Comparison of ENCODE assay signal across 1 cellular context in genomic region chr17:73799781-73800627, GRCh38.
TF ChIP-seq lines count a peak whose summit lies in the region.

No MANE protein-coding gene starts in this region.

TF ChIP-seq in GM23338, 12 proteins besides CTCF, POLR2A, EP300 and RAD21 (continued from another document):
- TF ChIP-seq EZH2phosphoT487 (IDR thresholded peaks at IDR 0.05; ENCODE audit: unreplicated experiment) (no peak), NANOG (IDR thresholded peaks at IDR 0.05; ENCODE audit: borderline replicate concordance) (no peak), POLR2AphosphoS5 (IDR thresholded peaks at IDR 0.05; ENCODE audit: low read depth) (no peak), JUNB (IDR thresholded peaks at IDR 0.05; ENCODE audit: unreplicated experiment) (no peak), EZH2 (IDR thresholded peaks at IDR 0.05; ENCODE audit: low read depth, unreplicated experiment) (no peak), ZNF331 (CRISPR knock-in tag; IDR thresholded peaks at IDR 0.05; ENCODE audit: low read depth) (no peak), STAT1 (IDR thresholded peaks at IDR 0.05; ENCODE audit: unreplicated experiment) (no peak), ZNF114 (CRISPR knock-in tag; IDR thresholded peaks at IDR 0.05) (no peak)
- TF ChIP-seq, protein P1, sequence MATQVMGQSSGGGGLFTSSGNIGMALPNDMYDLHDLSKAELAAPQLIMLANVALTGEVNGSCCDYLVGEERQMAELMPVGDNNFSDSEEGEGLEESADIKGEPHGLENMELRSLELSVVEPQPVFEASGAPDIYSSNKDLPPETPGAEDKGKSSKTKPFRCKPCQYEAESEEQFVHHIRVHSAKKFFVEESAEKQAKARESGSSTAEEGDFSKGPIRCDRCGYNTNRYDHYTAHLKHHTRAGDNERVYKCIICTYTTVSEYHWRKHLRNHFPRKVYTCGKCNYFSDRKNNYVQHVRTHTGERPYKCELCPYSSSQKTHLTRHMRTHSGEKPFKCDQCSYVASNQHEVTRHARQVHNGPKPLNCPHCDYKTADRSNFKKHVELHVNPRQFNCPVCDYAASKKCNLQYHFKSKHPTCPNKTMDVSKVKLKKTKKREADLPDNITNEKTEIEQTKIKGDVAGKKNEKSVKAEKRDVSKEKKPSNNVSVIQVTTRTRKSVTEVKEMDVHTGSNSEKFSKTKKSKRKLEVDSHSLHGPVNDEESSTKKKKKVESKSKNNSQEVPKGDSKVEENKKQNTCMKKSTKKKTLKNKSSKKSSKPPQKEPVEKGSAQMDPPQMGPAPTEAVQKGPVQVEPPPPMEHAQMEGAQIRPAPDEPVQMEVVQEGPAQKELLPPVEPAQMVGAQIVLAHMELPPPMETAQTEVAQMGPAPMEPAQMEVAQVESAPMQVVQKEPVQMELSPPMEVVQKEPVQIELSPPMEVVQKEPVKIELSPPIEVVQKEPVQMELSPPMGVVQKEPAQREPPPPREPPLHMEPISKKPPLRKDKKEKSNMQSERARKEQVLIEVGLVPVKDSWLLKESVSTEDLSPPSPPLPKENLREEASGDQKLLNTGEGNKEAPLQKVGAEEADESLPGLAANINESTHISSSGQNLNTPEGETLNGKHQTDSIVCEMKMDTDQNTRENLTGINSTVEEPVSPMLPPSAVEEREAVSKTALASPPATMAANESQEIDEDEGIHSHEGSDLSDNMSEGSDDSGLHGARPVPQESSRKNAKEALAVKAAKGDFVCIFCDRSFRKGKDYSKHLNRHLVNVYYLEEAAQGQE (IDR thresholded peaks at IDR 0.05; ENCODE audit: unreplicated experiment): no peak
- TF ChIP-seq, protein P2, sequence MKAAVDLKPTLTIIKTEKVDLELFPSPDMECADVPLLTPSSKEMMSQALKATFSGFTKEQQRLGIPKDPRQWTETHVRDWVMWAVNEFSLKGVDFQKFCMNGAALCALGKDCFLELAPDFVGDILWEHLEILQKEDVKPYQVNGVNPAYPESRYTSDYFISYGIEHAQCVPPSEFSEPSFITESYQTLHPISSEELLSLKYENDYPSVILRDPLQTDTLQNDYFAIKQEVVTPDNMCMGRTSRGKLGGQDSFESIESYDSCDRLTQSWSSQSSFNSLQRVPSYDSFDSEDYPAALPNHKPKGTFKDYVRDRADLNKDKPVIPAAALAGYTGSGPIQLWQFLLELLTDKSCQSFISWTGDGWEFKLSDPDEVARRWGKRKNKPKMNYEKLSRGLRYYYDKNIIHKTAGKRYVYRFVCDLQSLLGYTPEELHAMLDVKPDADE (IDR thresholded peaks at IDR 0.05): no peak
